Comparison of ENCODE assay signal across 9 cellular contexts in genomic region chr21:25895565-25896205, GRCh38.
DNase-seq lines count a peak whose midpoint lies in the region; ATAC-seq and TF ChIP-seq lines count a peak whose summit lies in the region.
"Had no signal": no experiment of that assay in that cellular context is flagged by ENCODE, and none has a peak within 500 bp of the region (broad histone marks: within the 10 kb centered on the region; RNA-seq: fewer than 3 reads in every experiment).

No MANE protein-coding gene starts in this region.

- H3K9me2 ChIP-seq in PC-3 (replicated peaks; ENCODE audit: low read length), result no peaks in the 10 kb centered on the region

- no peaks in the 10 kb centered on the region for H3K79me2 ChIP-seq in PC-3 (ENCODE audit: low read length)

- no peaks in the 10 kb centered on the region for H4K20me1 ChIP-seq in PC-3 (ENCODE audit: low read length)

- H3K27me3 Mint-ChIP-seq in endodermal cell (ENCODE audit: insufficient read depth) (no peaks in the 10 kb centered on the region), nephron (ENCODE audit: low read depth) (no peaks in the 10 kb centered on the region)

- no peaks in the 10 kb centered on the region for H3K4me1 ChIP-seq in PC-3 (ENCODE audit: insufficient read depth, low read length)
- H3K4me1 ChIP-seq in endodermal cell (ENCODE audit: control insufficient read depth, insufficient read depth, low read length), result no peaks in the 10 kb centered on the region
- H3K4me1 ChIP-seq: SJCRH30 had no signal

- peak; percentile 37 for ATAC-seq in GM19468 (IDR thresholded peaks at IDR 0.05; ENCODE audit: extremely low read depth, unreplicated experiment)
- ATAC-seq in PC-3, result peak; percentile 57; the same call in 1 of the 2 replicates
- ATAC-seq in HG02970 (IDR thresholded peaks at IDR 0.05; ENCODE audit: low FRiP score, unreplicated experiment), result no peak

- WGBS in endodermal cell (ENCODE audit: insufficient coverage in 1 of 2, insufficient read length in 1 of 2), 2 experiments, result 95% methylated on average over 6 of the region's 6 CpGs; no CpG with 5 or more reads in 1 of the 2 experiments

- TSS peak; percentile 4 for BruUV-seq in PC-3 (replicated peaks; lab: Mats Ljungman, UMichigan)

- H3K4me3 Mint-ChIP-seq in endodermal cell, result no peak overlapping the region
- no peak overlapping the region for H3K4me3 Mint-ChIP-seq in nephron

- H3K9me3 ChIP-seq in PC-3 (ENCODE audit: low read length), result no peaks in the 10 kb centered on the region
- H3K9me3 ChIP-seq in endodermal cell (ENCODE audit: control insufficient read depth, low read length), result peaks cover 22% of the 10 kb centered on the region
- H3K9me3 ChIP-seq: SJCRH30 had no signal

- H3K4me3 ChIP-seq in HL-60 (replicated peaks; ENCODE audit: insufficient read depth, low read length), result no peak overlapping the region
- H3K4me3 ChIP-seq in PC-3 (ENCODE audit: low read length), result no peak overlapping the region
- H3K4me3 ChIP-seq in endodermal cell (ENCODE audit: low read length), result no peak overlapping the region
- H3K4me3 ChIP-seq: SJCRH30 had no signal

- H3K36me3 ChIP-seq in PC-3 (ENCODE audit: low read depth, low read length), result peaks cover 41% of the 10 kb centered on the region
- peaks cover 88% of the 10 kb centered on the region for H3K36me3 ChIP-seq in endodermal cell (ENCODE audit: control insufficient read depth, insufficient read depth, low read length)

- H3K9me3 Mint-ChIP-seq in endodermal cell (peaks cover 8% of the 10 kb centered on the region), nephron (peaks cover 14% of the 10 kb centered on the region)

- H3K4me1 Mint-ChIP-seq in endodermal cell, result no peaks in the 10 kb centered on the region
- peaks cover 22% of the 10 kb centered on the region for H3K4me1 Mint-ChIP-seq in nephron

- H3K27ac Mint-ChIP-seq in endodermal cell (no peak overlapping the region), nephron (peak overlapping the region; percentile 57 to 74 (median 62))

- CTCF ChIA-PET in PC-3 (lab: Charles Lee), result no interaction called here

- DNase-seq in D341Med (ENCODE audit: low spot score) (peak; percentile 71), HL-60 (ENCODE audit: low read depth in 1 of 2, low spot score in 1 of 2) (peak; percentile 8 to 10), PC-3 (peak; percentile 53), endodermal cell (peak; percentile 43)
- DNase-seq in activated CD8-positive, alpha-beta memory T cell treated with anti-CD3 and anti-CD28 coated beads for 24 hours, result no peak

- no peaks in the 10 kb centered on the region for H3F3A ChIP-seq in PC-3 (ENCODE audit: low read length, unreplicated experiment)

- H2AFZ ChIP-seq in PC-3 (ENCODE audit: low read length), result no peak overlapping the region

- intact Hi-C loops in PC-3 (cut with micrococcal nuclease), result loop anchor here (5.0 kb wide), 3 partner anchors 72 to 822 kb away; no protein-coding TSS in a partner anchor

- H3K27ac ChIP-seq in HL-60 (replicated peaks), result no peak overlapping the region
- H3K27ac ChIP-seq in PC-3 (ENCODE audit: low read length), result no peak overlapping the region
- H3K27ac ChIP-seq in endodermal cell (ENCODE audit: low read depth, low read length), result no peak overlapping the region
- H3K27ac ChIP-seq: SJCRH30 had no signal

- H3K9ac ChIP-seq in PC-3 (ENCODE audit: low read length) (no peak overlapping the region), endodermal cell (ENCODE audit: extremely low read depth, low read length, poor library complexity, severe bottlenecking) (no peak overlapping the region)

- H3K4me2 ChIP-seq in PC-3 (ENCODE audit: low read length), result no peak overlapping the region

- POLR2A ChIA-PET in PC-3 (lab: Charles Lee; ENCODE audit: unreplicated experiment), result no interaction called here

- H3K27me3 ChIP-seq in HL-60 (ENCODE audit: insufficient read depth, poor library complexity, severe bottlenecking) (no peaks in the 10 kb centered on the region), PC-3 (ENCODE audit: low read length) (no peaks in the 10 kb centered on the region), endodermal cell (ENCODE audit: control insufficient read depth, insufficient read depth, low read length, poor library complexity, severe bottlenecking) (no peaks in the 10 kb centered on the region)
- H3K27me3 ChIP-seq: SJCRH30 had no signal

- TF ChIP-seq CTCF in HL-60 (IDR thresholded peaks at IDR 0.05; ENCODE audit: insufficient read depth, low read length) (no peak), PC-3 (conservative IDR thresholded peaks at IDR 0.05; ENCODE audit: low read depth, low read length) (peak; percentile 80), endodermal cell (conservative IDR thresholded peaks at IDR 0.05) (peak; percentile 76), nephron (IDR thresholded peaks at IDR 0.05; ENCODE audit: unreplicated experiment in 3 of 3) (peak in 2 of 3 experiments; percentile 37 to 41)

- H3K36me3 Mint-ChIP-seq in endodermal cell (ENCODE audit: low read depth) (peaks cover 78% of the 10 kb centered on the region), nephron (ENCODE audit: low read depth) (peaks cover 86% of the 10 kb centered on the region)
